Comparison of ENCODE assay signal across 8 cellular contexts in genomic region chr20:58980711-58981563, GRCh38. TPM values are rescaled to one million over a fixed set of nuclear protein-coding genes. Genes with fewer than 3 reads are reported as not detected.
A peak's percentile ranks its signal among the peaks of the same experiment; 100 is the strongest.
DNase-seq lines count a peak whose midpoint lies in the region; ATAC-seq and TF ChIP-seq lines count a peak whose summit lies in the region.

TSS of gene NELFCD (plus strand) at chr20:58981256. CDS start at chr20:58981310, 54 bp downstream.

- H4K20me1 ChIP-seq in OCI-LY1 (ENCODE audit: insufficient read depth, low read length), result no peaks in the 10 kb centered on the region

- ATAC-seq in GM21367 (IDR thresholded peaks at IDR 0.05; ENCODE audit: unreplicated experiment), result peak; percentile 67

- H3K36me3 ChIP-seq in OCI-LY1 (ENCODE audit: insufficient read depth, low read length), result peaks cover 7% of the 10 kb centered on the region; the same call in 1 of the 2 replicates

- H3K9me2 ChIP-seq in OCI-LY1 (ENCODE audit: low read depth, low read length), result no peaks in the 10 kb centered on the region

- H3K4me1 ChIP-seq in OCI-LY1 (ENCODE audit: insufficient read depth, low read length, severe bottlenecking) (peaks cover 48% of the 10 kb centered on the region), mononuclear cell (ENCODE audit: insufficient read depth, low read length) (peaks cover 38% of the 10 kb centered on the region)

- peaks cover under 1% of the 10 kb centered on the region for H3K9me3 ChIP-seq in OCI-LY1 (ENCODE audit: low read length)
- no peaks in the 10 kb centered on the region for H3K9me3 ChIP-seq in mononuclear cell (ENCODE audit: low read depth, low read length)

- H3K79me2 ChIP-seq in OCI-LY1 (ENCODE audit: insufficient read depth, low read length), result peaks cover 43% of the 10 kb centered on the region

- 0 out of 2 replicates have a peak within 1 kb of the TSS, but pooled peaks have one; percentile 88 for H2AFZ ChIP-seq in OCI-LY1 (ENCODE audit: low read length)

- DNase-seq in COLO829 (ENCODE audit: low spot score) (peak; percentile 98), HUDEP-2 (lab: John Stamatoyannopoulos, UW; ENCODE audit: unreplicated experiment in 76 of 76) (peak in 72 of 76 experiments; percentile 29 to 90 (median 76)), activated T-cell treated with anti-CD3 and anti-CD28 coated beads for 1 hour (ENCODE audit: low read depth) (peak; percentile 88), epithelial cell of esophagus (ENCODE audit: low read depth) (peak; percentile 79)
- DNase-seq in stimulated activated CD8-positive, alpha-beta memory T cell treated with anti-CD3 and anti-CD28 coated beads, Interleukin-2, amount 100 ng/mL, for 48 hours (ENCODE audit: low read depth in 2 of 2), result peak; percentile 84 to 88

- TF ChIP-seq CTCF in OCI-LY1 (IDR thresholded peaks at IDR 0.05; ENCODE audit: low read length), result no peak
- TF ChIP-seq CTCF in epithelial cell of esophagus (IDR thresholded peaks at IDR 0.05; ENCODE audit: insufficient read depth, low read depth, low read length, missing control alignments), result no peak

- H3K4me2 ChIP-seq in OCI-LY1 (ENCODE audit: low read length), result peak within 1 kb of the TSS; percentile 75

- no peaks in the 10 kb centered on the region for H3F3A ChIP-seq in OCI-LY1 (ENCODE audit: insufficient read depth, low read length)

- peak within 1 kb of the TSS; percentile 48 for H3K27ac ChIP-seq in OCI-LY1 (ENCODE audit: low read depth, low read length, poor library complexity, severe bottlenecking)

- H3K27me3 ChIP-seq in OCI-LY1 (ENCODE audit: insufficient read depth, low read length) (no peaks in the 10 kb centered on the region), mononuclear cell (ENCODE audit: insufficient read depth, low read length) (no peaks in the 10 kb centered on the region)

- H3K4me3 ChIP-seq in OCI-LY1 (ENCODE audit: low read depth, low read length, poor library complexity, severe bottlenecking) (peak within 1 kb of the TSS; percentile 80), epithelial cell of esophagus (ENCODE audit: low read length) (peak within 1 kb of the TSS; percentile 79), mononuclear cell (ENCODE audit: low read length) (peak within 1 kb of the TSS; percentile 75)

- peak within 1 kb of the TSS; percentile 86 for H3K9ac ChIP-seq in OCI-LY1 (ENCODE audit: low read length)

RNA-seq across cellular contexts. Expression of gene NELFCD, which starts in this region (rescaled TPM):
- 37.2 TPM for total RNA-seq in mononuclear cell

Comparison
In these comparisons a context has a peak if more than half of its experiments do, and no peak if none do; other contexts are left out.
1. Peak in every context shown above with its lines: DNase-seq, ATAC-seq, H3K4me3 ChIP-seq and H3K27ac ChIP-seq.